In genomic region chr11:1503708-1504104, GRCh38 we compare ENCODE assay signal across 1 cellular context.
TF ChIP-seq lines count a peak whose summit lies in the region.

No MANE protein-coding gene starts in this region.

TF ChIP-seq in HepG2, 621 proteins besides CTCF, POLR2A, EP300 and RAD21 (continued from another document):
- TF ChIP-seq MNT (IDR thresholded peaks at IDR 0.05) = peak; percentile 85
